Comparison of ENCODE assay signal across 1 cellular context in the genomic region with DNA sequence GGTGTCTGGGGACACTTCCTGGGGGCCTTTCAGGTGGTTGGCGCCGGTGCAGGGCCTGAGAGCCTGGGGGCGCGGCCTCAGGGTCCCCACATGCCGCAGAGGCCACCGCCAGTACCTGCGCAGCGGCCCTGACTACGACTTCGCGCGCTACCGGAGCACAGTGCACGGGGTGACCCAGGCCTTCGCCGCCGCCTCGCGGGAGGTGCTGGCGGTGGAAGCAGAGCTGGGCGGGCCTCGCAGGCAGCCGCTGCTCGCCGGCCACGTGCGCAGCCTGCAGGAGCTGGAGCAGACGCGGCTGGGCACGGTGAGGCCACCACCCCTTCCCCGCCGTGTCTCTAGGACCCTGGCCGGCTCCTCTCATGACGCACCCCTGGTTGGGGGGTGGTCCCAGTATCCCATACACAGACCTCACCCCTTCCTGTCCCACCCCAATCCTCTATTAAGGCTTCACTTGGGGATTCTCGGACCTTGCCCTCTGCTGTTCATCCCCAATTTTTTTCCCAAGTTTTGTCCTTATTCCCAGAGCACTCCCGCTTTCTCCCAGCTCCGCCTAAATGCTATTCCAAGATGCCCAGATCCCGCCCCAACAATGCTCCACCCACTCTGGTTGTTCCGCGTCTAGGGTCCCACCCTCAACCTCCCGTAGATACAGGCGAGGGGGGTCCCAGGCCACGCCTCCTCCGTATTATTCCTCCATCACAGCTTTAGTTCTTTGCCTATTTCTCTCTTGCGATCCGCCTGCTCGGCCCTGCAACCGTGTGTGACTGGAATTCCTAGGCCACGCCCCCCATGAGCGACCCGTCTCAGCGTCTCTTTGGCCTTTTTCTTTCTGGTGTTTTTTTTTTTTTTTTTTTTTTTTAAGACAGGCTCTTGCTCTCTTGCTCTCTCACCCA.
TF ChIP-seq lines count a peak whose summit lies in the region.

No MANE protein-coding gene starts in this region.

TF ChIP-seq in HepG2, 621 proteins besides CTCF, POLR2A, EP300 and RAD21 (continued from another document and continues in another):
- TF ChIP-seq IRX3 (CRISPR knock-in tag; IDR thresholded peaks at IDR 0.05; ENCODE audit: borderline replicate concordance, low read depth) (peak; percentile 80; the same call in 1 of the 2 replicates), ZFP62 (CRISPR knock-in tag; IDR thresholded peaks at IDR 0.05) (no peak), ZNF619 (CRISPR knock-in tag; IDR thresholded peaks at IDR 0.05) (no peak), CENPX (CRISPR knock-in tag; IDR thresholded peaks at IDR 0.05) (no peak), ETV6 (CRISPR knock-in tag; conservative IDR thresholded peaks at IDR 0.05) (no peak), PRPF4 (IDR thresholded peaks at IDR 0.05; ENCODE audit: low read depth, low read length, poor library complexity, severe bottlenecking) (no peak), STAT5B (CRISPR knock-in tag; IDR thresholded peaks at IDR 0.05) (no peak), ZNF790 (CRISPR knock-in tag; IDR thresholded peaks at IDR 0.05; ENCODE audit: borderline replicate concordance) (peak; percentile 94; the same call in 1 of the 2 replicates), ATAD3A (CRISPR knock-in tag; IDR thresholded peaks at IDR 0.05) (no peak), ZNF382 (CRISPR knock-in tag; IDR thresholded peaks at IDR 0.05; ENCODE audit: borderline replicate concordance) (no peak), ZC3H4 (CRISPR knock-in tag; IDR thresholded peaks at IDR 0.05; ENCODE audit: borderline replicate concordance) (peak; percentile 75; the same call in 1 of the 2 replicates), CAMTA2 (CRISPR knock-in tag; IDR thresholded peaks at IDR 0.05; ENCODE audit: borderline replicate concordance) (peak; percentile 81; the same call in 1 of the 2 replicates), MTA1 (CRISPR knock-in tag; IDR thresholded peaks at IDR 0.05; ENCODE audit: borderline replicate concordance) (no peak; the same call in 1 of the 2 replicates), ZFY (CRISPR knock-in tag; IDR thresholded peaks at IDR 0.05) (peak; percentile 82), PCBP1 (IDR thresholded peaks at IDR 0.05; ENCODE audit: borderline replicate concordance, low read depth, low read length) (no peak), ZNF614 (CRISPR knock-in tag; IDR thresholded peaks at IDR 0.05; ENCODE audit: borderline replicate concordance) (no peak; the same call in 1 of the 2 replicates), MTF1 (CRISPR knock-in tag; IDR thresholded peaks at IDR 0.05) (peak; percentile 58; the same call in 1 of the 2 replicates), ZNF550 (CRISPR knock-in tag; IDR thresholded peaks at IDR 0.05; ENCODE audit: borderline replicate concordance) (peak; percentile 70; the same call in 1 of the 2 replicates), ZNF143 (CRISPR knock-in tag; IDR thresholded peaks at IDR 0.05) (peak; percentile 29; the same call in 1 of the 2 replicates), ESRRA (CRISPR knock-in tag; IDR thresholded peaks at IDR 0.05; ENCODE audit: low read depth) (peak; percentile 75; the same call in 1 of the 2 replicates), KLF13 (CRISPR knock-in tag; IDR thresholded peaks at IDR 0.05) (peak; percentile 75; the same call in 1 of the 2 replicates), TBP (CRISPR knock-in tag; IDR thresholded peaks at IDR 0.05) (no peak), ZNF234 (CRISPR knock-in tag; conservative IDR thresholded peaks at IDR 0.05) (peak; percentile 98), ZNF724P (CRISPR knock-in tag; IDR thresholded peaks at IDR 0.05; ENCODE audit: borderline replicate concordance) (peak; percentile 96), SIX1 (CRISPR knock-in tag; IDR thresholded peaks at IDR 0.05; ENCODE audit: borderline replicate concordance) (no peak), ZNF7 (CRISPR knock-in tag; IDR thresholded peaks at IDR 0.05) (no peak)
- TF ChIP-seq, protein P1, sequence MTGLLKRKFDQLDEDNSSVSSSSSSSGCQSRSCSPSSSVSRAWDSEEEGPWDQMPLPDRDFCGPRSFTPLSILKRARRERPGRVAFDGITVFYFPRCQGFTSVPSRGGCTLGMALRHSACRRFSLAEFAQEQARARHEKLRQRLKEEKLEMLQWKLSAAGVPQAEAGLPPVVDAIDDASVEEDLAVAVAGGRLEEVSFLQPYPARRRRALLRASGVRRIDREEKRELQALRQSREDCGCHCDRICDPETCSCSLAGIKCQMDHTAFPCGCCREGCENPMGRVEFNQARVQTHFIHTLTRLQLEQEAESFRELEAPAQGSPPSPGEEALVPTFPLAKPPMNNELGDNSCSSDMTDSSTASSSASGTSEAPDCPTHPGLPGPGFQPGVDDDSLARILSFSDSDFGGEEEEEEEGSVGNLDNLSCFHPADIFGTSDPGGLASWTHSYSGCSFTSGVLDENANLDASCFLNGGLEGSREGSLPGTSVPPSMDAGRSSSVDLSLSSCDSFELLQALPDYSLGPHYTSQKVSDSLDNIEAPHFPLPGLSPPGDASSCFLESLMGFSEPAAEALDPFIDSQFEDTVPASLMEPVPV (CRISPR knock-in tag; IDR thresholded peaks at IDR 0.05) = peak; percentile 89
- TF ChIP-seq, protein P2, sequence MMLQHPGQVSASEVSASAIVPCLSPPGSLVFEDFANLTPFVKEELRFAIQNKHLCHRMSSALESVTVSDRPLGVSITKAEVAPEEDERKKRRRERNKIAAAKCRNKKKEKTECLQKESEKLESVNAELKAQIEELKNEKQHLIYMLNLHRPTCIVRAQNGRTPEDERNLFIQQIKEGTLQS (CRISPR knock-in tag; IDR thresholded peaks at IDR 0.05) = 0 out of 2 replicates have a peak, but pooled peaks have one; percentile 17
- TF ChIP-seq, protein P3, sequence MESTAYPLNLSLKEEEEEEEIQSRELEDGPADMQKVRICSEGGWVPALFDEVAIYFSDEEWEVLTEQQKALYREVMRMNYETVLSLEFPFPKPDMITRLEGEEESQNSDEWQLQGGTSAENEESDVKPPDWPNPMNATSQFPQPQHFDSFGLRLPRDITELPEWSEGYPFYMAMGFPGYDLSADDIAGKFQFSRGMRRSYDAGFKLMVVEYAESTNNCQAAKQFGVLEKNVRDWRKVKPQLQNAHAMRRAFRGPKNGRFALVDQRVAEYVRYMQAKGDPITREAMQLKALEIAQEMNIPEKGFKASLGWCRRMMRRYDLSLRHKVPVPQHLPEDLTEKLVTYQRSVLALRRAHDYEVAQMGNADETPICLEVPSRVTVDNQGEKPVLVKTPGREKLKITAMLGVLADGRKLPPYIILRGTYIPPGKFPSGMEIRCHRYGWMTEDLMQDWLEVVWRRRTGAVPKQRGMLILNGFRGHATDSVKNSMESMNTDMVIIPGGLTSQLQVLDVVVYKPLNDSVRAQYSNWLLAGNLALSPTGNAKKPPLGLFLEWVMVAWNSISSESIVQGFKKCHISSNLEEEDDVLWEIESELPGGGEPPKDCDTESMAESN (CRISPR knock-in tag; conservative IDR thresholded peaks at IDR 0.05) = peak; percentile 95; the same call in 1 of the 2 replicates
- TF ChIP-seq, protein P4, sequence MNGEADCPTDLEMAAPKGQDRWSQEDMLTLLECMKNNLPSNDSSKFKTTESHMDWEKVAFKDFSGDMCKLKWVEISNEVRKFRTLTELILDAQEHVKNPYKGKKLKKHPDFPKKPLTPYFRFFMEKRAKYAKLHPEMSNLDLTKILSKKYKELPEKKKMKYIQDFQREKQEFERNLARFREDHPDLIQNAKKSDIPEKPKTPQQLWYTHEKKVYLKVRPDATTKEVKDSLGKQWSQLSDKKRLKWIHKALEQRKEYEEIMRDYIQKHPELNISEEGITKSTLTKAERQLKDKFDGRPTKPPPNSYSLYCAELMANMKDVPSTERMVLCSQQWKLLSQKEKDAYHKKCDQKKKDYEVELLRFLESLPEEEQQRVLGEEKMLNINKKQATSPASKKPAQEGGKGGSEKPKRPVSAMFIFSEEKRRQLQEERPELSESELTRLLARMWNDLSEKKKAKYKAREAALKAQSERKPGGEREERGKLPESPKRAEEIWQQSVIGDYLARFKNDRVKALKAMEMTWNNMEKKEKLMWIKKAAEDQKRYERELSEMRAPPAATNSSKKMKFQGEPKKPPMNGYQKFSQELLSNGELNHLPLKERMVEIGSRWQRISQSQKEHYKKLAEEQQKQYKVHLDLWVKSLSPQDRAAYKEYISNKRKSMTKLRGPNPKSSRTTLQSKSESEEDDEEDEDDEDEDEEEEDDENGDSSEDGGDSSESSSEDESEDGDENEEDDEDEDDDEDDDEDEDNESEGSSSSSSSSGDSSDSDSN (CRISPR knock-in tag; IDR thresholded peaks at IDR 0.05) = peak; percentile 87
- TF ChIP-seq, protein P5, sequence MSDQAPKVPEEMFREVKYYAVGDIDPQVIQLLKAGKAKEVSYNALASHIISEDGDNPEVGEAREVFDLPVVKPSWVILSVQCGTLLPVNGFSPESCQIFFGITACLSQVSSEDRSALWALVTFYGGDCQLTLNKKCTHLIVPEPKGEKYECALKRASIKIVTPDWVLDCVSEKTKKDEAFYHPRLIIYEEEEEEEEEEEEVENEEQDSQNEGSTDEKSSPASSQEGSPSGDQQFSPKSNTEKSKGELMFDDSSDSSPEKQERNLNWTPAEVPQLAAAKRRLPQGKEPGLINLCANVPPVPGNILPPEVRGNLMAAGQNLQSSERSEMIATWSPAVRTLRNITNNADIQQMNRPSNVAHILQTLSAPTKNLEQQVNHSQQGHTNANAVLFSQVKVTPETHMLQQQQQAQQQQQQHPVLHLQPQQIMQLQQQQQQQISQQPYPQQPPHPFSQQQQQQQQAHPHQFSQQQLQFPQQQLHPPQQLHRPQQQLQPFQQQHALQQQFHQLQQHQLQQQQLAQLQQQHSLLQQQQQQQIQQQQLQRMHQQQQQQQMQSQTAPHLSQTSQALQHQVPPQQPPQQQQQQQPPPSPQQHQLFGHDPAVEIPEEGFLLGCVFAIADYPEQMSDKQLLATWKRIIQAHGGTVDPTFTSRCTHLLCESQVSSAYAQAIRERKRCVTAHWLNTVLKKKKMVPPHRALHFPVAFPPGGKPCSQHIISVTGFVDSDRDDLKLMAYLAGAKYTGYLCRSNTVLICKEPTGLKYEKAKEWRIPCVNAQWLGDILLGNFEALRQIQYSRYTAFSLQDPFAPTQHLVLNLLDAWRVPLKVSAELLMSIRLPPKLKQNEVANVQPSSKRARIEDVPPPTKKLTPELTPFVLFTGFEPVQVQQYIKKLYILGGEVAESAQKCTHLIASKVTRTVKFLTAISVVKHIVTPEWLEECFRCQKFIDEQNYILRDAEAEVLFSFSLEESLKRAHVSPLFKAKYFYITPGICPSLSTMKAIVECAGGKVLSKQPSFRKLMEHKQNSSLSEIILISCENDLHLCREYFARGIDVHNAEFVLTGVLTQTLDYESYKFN (CRISPR knock-in tag; conservative IDR thresholded peaks at IDR 0.05) = no peak; the same call in 1 of the 2 replicates
- TF ChIP-seq, protein P6, sequence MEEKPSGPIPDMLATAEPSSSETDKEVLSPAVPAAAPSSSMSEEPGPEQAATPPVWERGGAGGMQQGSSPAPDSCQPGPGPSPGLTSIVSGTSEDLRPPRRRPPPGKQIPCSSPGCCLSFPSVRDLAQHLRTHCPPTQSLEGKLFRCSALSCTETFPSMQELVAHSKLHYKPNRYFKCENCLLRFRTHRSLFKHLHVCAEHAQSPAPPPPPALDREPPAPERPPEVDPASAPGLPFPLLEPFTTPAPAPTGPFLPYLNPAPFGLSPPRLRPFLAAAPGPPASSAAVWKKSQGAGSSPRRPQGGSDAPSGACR (CRISPR knock-in tag; IDR thresholded peaks at IDR 0.05) = no peak
- TF ChIP-seq, protein P7, sequence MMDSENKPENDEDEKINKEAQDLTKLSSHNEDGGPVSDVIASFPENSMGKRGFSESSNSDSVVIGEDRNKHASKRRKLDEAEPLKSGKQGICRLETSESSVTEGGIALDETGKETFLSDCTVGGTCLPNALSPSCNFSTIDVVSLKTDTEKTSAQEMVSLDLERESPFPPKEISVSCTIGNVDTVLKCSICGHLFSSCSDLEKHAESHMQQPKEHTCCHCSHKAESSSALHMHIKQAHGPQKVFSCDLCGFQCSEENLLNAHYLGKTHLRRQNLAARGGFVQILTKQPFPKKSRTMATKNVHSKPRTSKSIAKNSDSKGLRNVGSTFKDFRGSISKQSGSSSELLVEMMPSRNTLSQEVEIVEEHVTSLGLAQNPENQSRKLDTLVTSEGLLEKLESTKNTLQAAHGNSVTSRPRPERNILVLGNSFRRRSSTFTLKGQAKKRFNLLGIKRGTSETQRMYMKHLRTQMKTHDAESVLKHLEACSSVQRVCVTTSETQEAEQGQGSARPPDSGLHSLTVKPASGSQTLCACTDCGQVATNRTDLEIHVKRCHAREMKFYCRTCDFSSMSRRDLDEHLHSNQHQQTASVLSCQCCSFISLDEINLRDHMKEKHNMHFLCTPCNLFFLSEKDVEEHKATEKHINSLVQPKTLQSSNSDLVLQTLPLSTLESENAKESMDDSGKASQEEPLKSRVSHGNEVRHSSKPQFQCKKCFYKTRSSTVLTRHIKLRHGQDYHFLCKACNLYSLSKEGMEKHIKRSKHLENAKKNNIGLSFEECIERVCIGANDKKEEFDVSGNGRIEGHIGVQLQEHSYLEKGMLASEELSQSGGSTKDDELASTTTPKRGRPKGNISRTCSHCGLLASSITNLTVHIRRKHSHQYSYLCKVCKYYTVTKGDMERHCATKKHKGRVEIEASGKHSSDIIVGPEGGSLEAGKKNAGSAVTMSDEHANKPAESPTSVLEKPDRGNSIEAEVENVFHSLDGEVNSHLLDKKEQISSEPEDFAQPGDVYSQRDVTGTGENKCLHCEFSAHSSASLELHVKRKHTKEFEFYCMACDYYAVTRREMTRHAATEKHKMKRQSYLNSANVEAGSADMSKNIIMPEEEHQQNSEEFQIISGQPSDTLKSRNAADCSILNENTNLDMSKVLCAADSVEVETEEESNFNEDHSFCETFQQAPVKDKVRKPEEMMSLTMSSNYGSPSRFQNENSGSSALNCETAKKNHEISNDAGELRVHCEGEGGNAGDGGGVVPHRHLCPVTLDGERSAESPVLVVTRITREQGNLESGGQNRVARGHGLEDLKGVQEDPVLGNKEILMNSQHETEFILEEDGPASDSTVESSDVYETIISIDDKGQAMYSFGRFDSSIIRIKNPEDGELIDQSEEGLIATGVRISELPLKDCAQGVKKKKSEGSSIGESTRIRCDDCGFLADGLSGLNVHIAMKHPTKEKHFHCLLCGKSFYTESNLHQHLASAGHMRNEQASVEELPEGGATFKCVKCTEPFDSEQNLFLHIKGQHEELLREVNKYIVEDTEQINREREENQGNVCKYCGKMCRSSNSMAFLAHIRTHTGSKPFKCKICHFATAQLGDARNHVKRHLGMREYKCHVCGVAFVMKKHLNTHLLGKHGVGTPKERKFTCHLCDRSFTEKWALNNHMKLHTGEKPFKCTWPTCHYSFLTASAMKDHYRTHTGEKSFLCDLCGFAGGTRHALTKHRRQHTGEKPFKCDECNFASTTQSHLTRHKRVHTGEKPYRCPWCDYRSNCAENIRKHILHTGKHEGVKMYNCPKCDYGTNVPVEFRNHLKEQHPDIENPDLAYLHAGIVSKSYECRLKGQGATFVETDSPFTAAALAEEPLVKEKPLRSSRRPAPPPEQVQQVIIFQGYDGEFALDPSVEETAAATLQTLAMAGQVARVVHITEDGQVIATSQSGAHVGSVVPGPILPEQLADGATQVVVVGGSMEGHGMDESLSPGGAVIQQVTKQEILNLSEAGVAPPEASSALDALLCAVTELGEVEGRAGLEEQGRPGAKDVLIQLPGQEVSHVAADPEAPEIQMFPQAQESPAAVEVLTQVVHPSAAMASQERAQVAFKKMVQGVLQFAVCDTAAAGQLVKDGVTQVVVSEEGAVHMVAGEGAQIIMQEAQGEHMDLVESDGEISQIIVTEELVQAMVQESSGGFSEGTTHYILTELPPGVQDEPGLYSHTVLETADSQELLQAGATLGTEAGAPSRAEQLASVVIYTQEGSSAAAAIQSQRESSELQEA (CRISPR knock-in tag; IDR thresholded peaks at IDR 0.05; ENCODE audit: not compliant biosample characterization) = peak; percentile 65
- TF ChIP-seq, protein P8, sequence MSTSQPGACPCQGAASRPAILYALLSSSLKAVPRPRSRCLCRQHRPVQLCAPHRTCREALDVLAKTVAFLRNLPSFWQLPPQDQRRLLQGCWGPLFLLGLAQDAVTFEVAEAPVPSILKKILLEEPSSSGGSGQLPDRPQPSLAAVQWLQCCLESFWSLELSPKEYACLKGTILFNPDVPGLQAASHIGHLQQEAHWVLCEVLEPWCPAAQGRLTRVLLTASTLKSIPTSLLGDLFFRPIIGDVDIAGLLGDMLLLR (CRISPR knock-in tag; IDR thresholded peaks at IDR 0.05) = peak; percentile 98
